8 cellular contexts compared by ENCODE assay signal in the genomic region with DNA sequence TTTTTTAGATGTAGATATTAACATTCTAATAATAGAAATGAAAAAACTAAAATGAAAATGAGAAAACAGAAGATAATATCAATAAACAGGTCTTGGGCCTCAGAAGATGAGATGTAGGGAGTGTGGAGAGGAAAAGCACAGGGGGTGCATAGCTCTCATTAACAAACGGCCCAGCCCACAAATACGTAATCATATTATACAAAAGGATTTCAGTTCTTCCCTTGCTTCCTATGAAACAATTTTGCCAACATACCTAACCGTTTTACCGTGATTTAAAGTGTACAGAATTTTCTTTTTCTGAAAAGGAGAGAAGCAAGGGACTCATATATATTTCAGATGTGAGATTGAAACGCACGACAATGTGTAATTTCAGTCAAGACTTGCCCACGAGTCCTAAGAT.
A peak's percentile ranks its signal among the peaks of the same experiment; 100 is the strongest.
DNase-seq lines count a peak whose midpoint lies in the region; ATAC-seq and TF ChIP-seq lines count a peak whose summit lies in the region.

No MANE protein-coding gene starts in this region.

- H3K9ac ChIP-seq in SU-DHL-6 (ENCODE audit: low read length): no peak overlapping the region

- no peaks in the 10 kb centered on the region for H3K79me2 ChIP-seq in SU-DHL-6 (ENCODE audit: insufficient read depth, low read length)

- H3K4me2 ChIP-seq in SU-DHL-6 (ENCODE audit: low read depth, low read length, poor library complexity, severe bottlenecking): peak overlapping the region; percentile 4

- no peak overlapping the region for H2AFZ ChIP-seq in SU-DHL-6 (ENCODE audit: low read depth, low read length, severe bottlenecking)

- peak overlapping the region; percentile 64 for H3K4me3 ChIP-seq in CD8-positive, alpha-beta T cell (ENCODE audit: low read depth, low read length)
- H3K4me3 ChIP-seq in SU-DHL-6 (ENCODE audit: insufficient read depth, low read length, poor library complexity, severe bottlenecking) (no peak overlapping the region), iPS-18c (ENCODE audit: insufficient read depth, low read depth, low read length) (peak overlapping the region; percentile 49), upper lobe of left lung (peak overlapping the region in 3 of 4 donors; percentile 42 to 62 (median 51))

- 1 to 2% methylated on average over 7 of the region's 7 CpGs for WGBS in upper lobe of left lung, 2 donors

- H3K4me1 Mint-ChIP-seq in CD8-positive, alpha-beta T cell (ENCODE audit: low read depth): peaks cover 24% of the 10 kb centered on the region

- H3K4me3 Mint-ChIP-seq in CD8-positive, alpha-beta T cell: no peak overlapping the region

- H3K27me3 Mint-ChIP-seq in CD8-positive, alpha-beta T cell (ENCODE audit: low read depth): no peaks in the 10 kb centered on the region

- TF ChIP-seq POLR2A in upper lobe of left lung (IDR thresholded peaks at IDR 0.05): no peak

- H3F3A ChIP-seq in SU-DHL-6 (ENCODE audit: insufficient read depth): peaks cover 20% of the 10 kb centered on the region

- no peaks in the 10 kb centered on the region for H3K27me3 ChIP-seq in CD8-positive, alpha-beta T cell (ENCODE audit: insufficient read depth, low read length)
- no peaks in the 10 kb centered on the region; the same call in 1 of the 2 replicates for H3K27me3 ChIP-seq in SU-DHL-6 (ENCODE audit: low read length)
- peaks cover 0 to 5% (median 0%) of the 10 kb centered on the region in 4 donors for H3K27me3 ChIP-seq in upper lobe of left lung

- peak overlapping the region; percentile 76 for H3K27ac ChIP-seq in CD8-positive, alpha-beta T cell (ENCODE audit: low read depth, low read length)
- H3K27ac ChIP-seq in SU-DHL-6 (ENCODE audit: low read depth, low read length) (no peak overlapping the region), upper lobe of left lung (peak overlapping the region; percentile 79 to 87 (median 84))

- intact Hi-C loops in CD8-positive, alpha-beta T cell (cut with DNase I, micrococcal nuclease): no loop called here
- intact Hi-C loops in posterior cingulate gyrus (cut with DNase I): no loop called here

- no peaks in the 10 kb centered on the region for H3K9me3 Mint-ChIP-seq in CD8-positive, alpha-beta T cell

- TF ChIP-seq EP300 in upper lobe of left lung (IDR thresholded peaks at IDR 0.05): no peak

- H3K4me1 ChIP-seq in CD8-positive, alpha-beta T cell (ENCODE audit: insufficient read depth, low read length): peaks cover 20% of the 10 kb centered on the region
- peaks cover 0 to 9% (median 0%) of the 10 kb centered on the region in 4 donors for H3K4me1 ChIP-seq in upper lobe of left lung

- no peak for TF ChIP-seq CTCF in CD8-positive, alpha-beta T cell (IDR thresholded peaks at IDR 0.05)
- TF ChIP-seq CTCF in SU-DHL-6 (IDR thresholded peaks at IDR 0.05; ENCODE audit: insufficient read depth, low read length, poor library complexity, severe bottlenecking) (no peak), upper lobe of left lung (IDR thresholded peaks at IDR 0.05) (no peak)

- ATAC-seq in CD8-positive, alpha-beta T cell: peak; percentile 8
- ATAC-seq in upper lobe of left lung (ENCODE audit: low FRiP score in 2 of 2): no peak

- CTCF ChIA-PET in CD8-positive, alpha-beta T cell (lab: Charles Lee): interaction anchor here (0.8 to 1.7 kb wide), 5 partner anchors 11 to 65 kb away, joined by 3 to 7 read pairs (median 3); a partner anchor contains a TSS

- no peaks in the 10 kb centered on the region for H3K9me2 ChIP-seq in SU-DHL-6 (replicated peaks; ENCODE audit: insufficient read depth, low read length)

- DNase-seq in CD8-positive, alpha-beta T cell: no peak
- peak; percentile 39 for DNase-seq in HCEC 1CT
- DNase-seq in upper lobe of left lung: no peak
- DNase-seq in activated CD4-positive, alpha-beta T cell treated with anti-CD3 and anti-CD28 coated beads for 48 hours: no peak
- no peak for DNase-seq in T-helper 1 cell
- DNase-seq in posterior cingulate gyrus: no peak

- no peak overlapping the region for H3K27ac Mint-ChIP-seq in CD8-positive, alpha-beta T cell

- H4K20me1 ChIP-seq in SU-DHL-6 (ENCODE audit: low read depth, low read length): no peaks in the 10 kb centered on the region

- no peaks in the 10 kb centered on the region for H3K36me3 ChIP-seq in CD8-positive, alpha-beta T cell (ENCODE audit: insufficient read depth, low read length)
- H3K36me3 ChIP-seq in SU-DHL-6 (ENCODE audit: low read length) (no peaks in the 10 kb centered on the region), upper lobe of left lung (no peaks in the 10 kb centered on the region)

- H3K9me3 ChIP-seq in CD8-positive, alpha-beta T cell (ENCODE audit: low read length): no peaks in the 10 kb centered on the region
- H3K9me3 ChIP-seq in SU-DHL-6 (ENCODE audit: insufficient read depth, low read length) (no peaks in the 10 kb centered on the region), iPS-18c (ENCODE audit: control insufficient read depth, insufficient read depth, low read length) (no peaks in the 10 kb centered on the region), upper lobe of left lung (peaks cover 3 to 10% (median 9%) of the 10 kb centered on the region in 4 donors)

- H3K36me3 Mint-ChIP-seq in CD8-positive, alpha-beta T cell: no peaks in the 10 kb centered on the region

- POLR2A ChIA-PET in CD8-positive, alpha-beta T cell (lab: Charles Lee): interaction anchor here (0.6 to 7.6 kb wide), 22 partner anchors 7 to 1649 kb away, joined by 3 to 192 read pairs (median 4); a partner anchor contains a TSS
